8 cellular contexts compared by ENCODE assay signal in genomic region chr3:172711457-172711800, GRCh38. TPM values are rescaled to one million over a fixed set of nuclear protein-coding genes. Genes with fewer than 3 reads are reported as not detected.
DNase-seq lines count a peak whose midpoint lies in the region; ATAC-seq and TF ChIP-seq lines count a peak whose summit lies in the region.

No MANE protein-coding gene starts in this region.

- peak overlapping the region; percentile 13 for H3K27ac Mint-ChIP-seq in activated CD4-positive, alpha-beta memory T cell treated with anti-CD3 and anti-CD28 coated beads, Interleukin-2, amount 10 ng/mL, durations not matched to agents 7 days and 5 days
- peak overlapping the region in 1 of 2 donors; percentile 41 for H3K27ac Mint-ChIP-seq in stimulated activated naive CD8-positive, alpha-beta T cell treated with anti-CD3 and anti-CD28 coated beads, Interleukin-15, amount 100 ng/mL, for 72 hours

- peak overlapping the region; percentile 95 for H3K4me3 Mint-ChIP-seq in activated CD4-positive, alpha-beta memory T cell treated with anti-CD3 and anti-CD28 coated beads, Interleukin-2, amount 10 ng/mL, durations not matched to agents 7 days and 5 days
- H3K4me3 Mint-ChIP-seq in stimulated activated naive CD8-positive, alpha-beta T cell treated with anti-CD3 and anti-CD28 coated beads, Interleukin-15, amount 100 ng/mL, for 72 hours = peak overlapping the region; percentile 91 to 98

- TF ChIP-seq CTCF in HL-60 (IDR thresholded peaks at IDR 0.05; ENCODE audit: insufficient read depth, low read length) = no peak

- H3K27ac ChIP-seq in HL-60 (replicated peaks) (peak overlapping the region; percentile 75), right cardiac atrium (ENCODE audit: low read length) (peak overlapping the region; percentile 99)

- no peaks in the 10 kb centered on the region for H3K9me3 ChIP-seq in right cardiac atrium (ENCODE audit: control insufficient read depth, low read length)

- no peaks in the 10 kb centered on the region for H3K9me3 Mint-ChIP-seq in activated CD4-positive, alpha-beta memory T cell treated with anti-CD3 and anti-CD28 coated beads, Interleukin-2, amount 10 ng/mL, durations not matched to agents 7 days and 5 days
- H3K9me3 Mint-ChIP-seq in stimulated activated naive CD8-positive, alpha-beta T cell treated with anti-CD3 and anti-CD28 coated beads, Interleukin-15, amount 100 ng/mL, for 72 hours = no peaks in the 10 kb centered on the region

- H3K27me3 ChIP-seq in HL-60 (ENCODE audit: insufficient read depth, poor library complexity, severe bottlenecking) (no peaks in the 10 kb centered on the region), right cardiac atrium (ENCODE audit: control insufficient read depth, insufficient read depth) (no peaks in the 10 kb centered on the region)

- no peaks in the 10 kb centered on the region for H3K4me1 ChIP-seq in right cardiac atrium (ENCODE audit: control insufficient read depth, insufficient read depth, low read length)

- H3K4me1 Mint-ChIP-seq in activated CD4-positive, alpha-beta memory T cell treated with anti-CD3 and anti-CD28 coated beads, Interleukin-2, amount 10 ng/mL, durations not matched to agents 7 days and 5 days = peaks cover 28% of the 10 kb centered on the region
- H3K4me1 Mint-ChIP-seq in stimulated activated naive CD8-positive, alpha-beta T cell treated with anti-CD3 and anti-CD28 coated beads, Interleukin-15, amount 100 ng/mL, for 72 hours = peaks cover 21% of the 10 kb centered on the region

- POLR2A ChIA-PET in activated CD4-positive, alpha-beta memory T cell treated with anti-CD3 and anti-CD28 coated beads, Interleukin-2, amount 10 ng/mL, durations not matched to agents 7 days and 5 days (lab: Charles Lee) = interaction anchor here (0.6 to 1.8 kb wide), 5 partner anchors 10 to 39 kb away, joined by 3 to 11 read pairs (median 4); partner anchors contain the start of gene ECT2

- CTCF ChIA-PET in activated CD4-positive, alpha-beta memory T cell treated with anti-CD3 and anti-CD28 coated beads, Interleukin-2, amount 10 ng/mL, durations not matched to agents 7 days and 5 days (lab: Charles Lee) = interaction anchor here (0.9 to 3.3 kb wide), 12 partner anchors 9 to 189 kb away, joined by 3 to 48 read pairs (median 6); partner anchors contain the start of genes ECT2 and TNFSF10

- peak; percentile 66 to 78 for DNase-seq in HL-60 (ENCODE audit: low read depth in 1 of 2, low spot score in 1 of 2)
- DNase-seq in activated CD4-positive, alpha-beta memory T cell treated with anti-CD3 and anti-CD28 coated beads, Interleukin-2, amount 10 ng/mL, durations not matched to agents 7 days and 5 days = no peak
- DNase-seq in right cardiac atrium = no peak
- DNase-seq in stimulated activated naive CD8-positive, alpha-beta T cell treated with anti-CD3 and anti-CD28 coated beads, Interleukin-15, amount 100 ng/mL, for 72 hours = no peak
- DNase-seq in stimulated activated CD4-positive, alpha-beta T cell treated with anti-CD3 and anti-CD28 coated beads, Interleukin-1b, Interleukin-23, amount 100 ng/mL, for 48 hours = no peak
- no peak for DNase-seq in COLO829 (ENCODE audit: low spot score)

- H3K4me3 ChIP-seq in HL-60 (replicated peaks; ENCODE audit: insufficient read depth, low read length) (peak overlapping the region; percentile 69), right cardiac atrium (ENCODE audit: low read length) (peak overlapping the region; percentile 89)

- peaks cover 4% of the 10 kb centered on the region for H3K27me3 Mint-ChIP-seq in activated CD4-positive, alpha-beta memory T cell treated with anti-CD3 and anti-CD28 coated beads, Interleukin-2, amount 10 ng/mL, durations not matched to agents 7 days and 5 days
- no peaks in the 10 kb centered on the region for H3K27me3 Mint-ChIP-seq in stimulated activated naive CD8-positive, alpha-beta T cell treated with anti-CD3 and anti-CD28 coated beads, Interleukin-15, amount 100 ng/mL, for 72 hours

- WGBS in right cardiac atrium = 23% methylated on average over 2 of the region's 2 CpGs

- ATAC-seq in GM18511 (IDR thresholded peaks at IDR 0.05; ENCODE audit: unreplicated experiment) (peak; percentile 19), right cardiac atrium (peak; percentile 20 to 45), HG02870 (IDR thresholded peaks at IDR 0.05; ENCODE audit: unreplicated experiment) (no peak)
- ATAC-seq in stimulated activated naive CD8-positive, alpha-beta T cell treated with anti-CD3 and anti-CD28 coated beads, Interleukin-15, amount 100 ng/mL, for 72 hours = no peak

- intact Hi-C loops in right cardiac atrium (cut with DNase I) = loop anchor here in 2 of 4 donors (5.0 kb wide), 1 partner anchor 39 kb away; no protein-coding TSS in a partner anchor

- no peaks in the 10 kb centered on the region for H3K36me3 Mint-ChIP-seq in activated CD4-positive, alpha-beta memory T cell treated with anti-CD3 and anti-CD28 coated beads, Interleukin-2, amount 10 ng/mL, durations not matched to agents 7 days and 5 days (ENCODE audit: low read depth)

RNA-seq across cellular contexts. Expression of gene NCEH1, which starts 0.6 kb away (rescaled TPM):
- 1 to 10 TPM; 7.2 to 9.6 TPM for total RNA-seq in activated CD4-positive, alpha-beta memory T cell treated with anti-CD3 and anti-CD28 coated beads, Interleukin-2, amount 10 ng/mL, durations not matched to agents 7 days and 5 days
- total RNA-seq in right cardiac atrium = 10 to 100 TPM; 25.4 to 39.4 (median 28.1) TPM
- polyA plus RNA-seq in right cardiac atrium = 13.0 TPM

RNA-seq across cellular contexts. Expression of gene ECT2, which starts 39.1 kb away (rescaled TPM):
- 10 to 100 TPM; 67.7 to 68.8 TPM for total RNA-seq in activated CD4-positive, alpha-beta memory T cell treated with anti-CD3 and anti-CD28 coated beads, Interleukin-2, amount 10 ng/mL, durations not matched to agents 7 days and 5 days
- 1 to 10 TPM; 5.0 to 5.6 (median 5.3) TPM for total RNA-seq in right cardiac atrium
- polyA plus RNA-seq in right cardiac atrium = 1.6 TPM

Comparison
In these comparisons a context has a peak if more than half of its experiments do, and no peak if none do; other contexts are left out.
1. ATAC-seq: peak in GM18511 (single experiment) and right cardiac atrium (2 of 2); none in stimulated activated naive CD8-positive, alpha-beta T cell treated with anti-CD3 and anti-CD28 coated beads, Interleukin-15, amount 100 ng/mL, for 72 hours (single experiment) and HG02870 (single experiment).
2. DNase-seq: peak in HL-60 (2 of 2); none in activated CD4-positive, alpha-beta memory T cell treated with anti-CD3 and anti-CD28 coated beads, Interleukin-2, amount 10 ng/mL, durations not matched to agents 7 days and 5 days (single experiment), right cardiac atrium (0 of 3), stimulated activated naive CD8-positive, alpha-beta T cell treated with anti-CD3 and anti-CD28 coated beads, Interleukin-15, amount 100 ng/mL, for 72 hours (0 of 2), stimulated activated CD4-positive, alpha-beta T cell treated with anti-CD3 and anti-CD28 coated beads, Interleukin-1b, Interleukin-23, amount 100 ng/mL, for 48 hours (single experiment) and COLO829 (single experiment).
3. RNA of gene ECT2, which starts 39.1 kb away (total RNA-seq): 67.7 to 68.8 TPM in activated CD4-positive, alpha-beta memory T cell treated with anti-CD3 and anti-CD28 coated beads, Interleukin-2, amount 10 ng/mL, durations not matched to agents 7 days and 5 days; 5.0 to 5.6 TPM in right cardiac atrium; every median in the first group is over 10 times any median in the second.